Comparison of ENCODE assay signal across 22 cellular contexts in genomic region chr12:6775775-6776174, GRCh38. TPM values are rescaled to one million over a fixed set of nuclear protein-coding genes. Genes with fewer than 3 reads are reported as not detected.
A peak's percentile ranks its signal among the peaks of the same experiment; 100 is the strongest.
DNase-seq lines count a peak whose midpoint lies in the region; ATAC-seq and TF ChIP-seq lines count a peak whose summit lies in the region.
"Had no signal": no experiment of that assay in that cellular context is flagged by ENCODE, and none has a peak within 500 bp of the region (broad histone marks: within the 10 kb centered on the region; RNA-seq: fewer than 3 reads in every experiment).

No MANE protein-coding gene starts in this region.

- TF ChIP-seq CTCF in type B pancreatic cell (conservative IDR thresholded peaks at IDR 0.05) (no peak), left ventricle myocardium inferior (IDR thresholded peaks at IDR 0.05; ENCODE audit: borderline replicate concordance) (no peak)

- no peak overlapping the region for H3K27ac ChIP-seq in left ventricle myocardium inferior (replicated peaks)
- H3K27ac ChIP-seq: BLaER1 treated with 17β-estradiol and CSF1 and Interleukin-3, amounts not matched to agents 10 nM and 100 nM; sigmoid colon had no signal

- H3K4me1 ChIP-seq in left ventricle myocardium inferior: peaks cover 30% of the 10 kb centered on the region

- peaks cover 61% of the 10 kb centered on the region for H3K36me3 Mint-ChIP-seq in stimulated activated naive CD8-positive, alpha-beta T cell treated with anti-CD3 and anti-CD28 coated beads, Interleukin-15, Interleukin-2, amounts not matched to agents 100 ng/mL and 50 ng/mL, for 24 hours (ENCODE audit: low read depth)
- peaks cover 11% of the 10 kb centered on the region for H3K36me3 Mint-ChIP-seq in central memory CD8-positive, alpha-beta T cell (ENCODE audit: insufficient read depth)
- H3K36me3 Mint-ChIP-seq in type B pancreatic cell: peaks cover 23% of the 10 kb centered on the region

- DNase-seq in stimulated activated naive CD8-positive, alpha-beta T cell treated with anti-CD3 and anti-CD28 coated beads, Interleukin-15, Interleukin-2, amounts not matched to agents 100 U/mL and 50 U/mL, for 24 hours: no peak
- DNase-seq in NCI-H774 (lab: John Stamatoyannopoulos, UW) (peak; percentile 20), type B pancreatic cell (ENCODE audit: extremely low spot score, unreplicated experiment) (no peak), GM03348 (ENCODE audit: low spot score) (no peak), left ventricle myocardium inferior (no peak)
- no peak for DNase-seq in central memory CD8-positive, alpha-beta T cell (ENCODE audit: low spot score in 2 of 2)
- DNase-seq: DND-41, heart right ventricle, islet precursor cell, midbrain, MV-4-11, NCI-H2107, NCI-H748 treated with DMSO at 0.1 percent for 48 hours, nucleus accumbens, sigmoid colon had no signal

- peak overlapping the region; percentile 95 for H3K4me3 Mint-ChIP-seq in stimulated activated naive CD8-positive, alpha-beta T cell treated with anti-CD3 and anti-CD28 coated beads, Interleukin-15, Interleukin-2, amounts not matched to agents 100 ng/mL and 50 ng/mL, for 24 hours
- H3K4me3 Mint-ChIP-seq in central memory CD8-positive, alpha-beta T cell: peak overlapping the region; percentile 86
- peak overlapping the region; percentile 14 for H3K4me3 Mint-ChIP-seq in type B pancreatic cell

- no peaks in the 10 kb centered on the region for H3K9me3 Mint-ChIP-seq in stimulated activated naive CD8-positive, alpha-beta T cell treated with anti-CD3 and anti-CD28 coated beads, Interleukin-15, Interleukin-2, amounts not matched to agents 100 ng/mL and 50 ng/mL, for 24 hours
- H3K9me3 Mint-ChIP-seq in central memory CD8-positive, alpha-beta T cell: no peaks in the 10 kb centered on the region
- no peaks in the 10 kb centered on the region for H3K9me3 Mint-ChIP-seq in type B pancreatic cell
- H3K9me3 Mint-ChIP-seq: activated naive CD4-positive, alpha-beta T cell treated with anti-CD3 and anti-CD28 coated beads, Interleukin-2, amount 50 U/mL, for 72 hours; IgD-negative memory B cell had no signal

- peak overlapping the region; percentile 96 for H3K27ac Mint-ChIP-seq in stimulated activated naive CD8-positive, alpha-beta T cell treated with anti-CD3 and anti-CD28 coated beads, Interleukin-15, Interleukin-2, amounts not matched to agents 100 ng/mL and 50 ng/mL, for 24 hours
- peak overlapping the region; percentile 91 for H3K27ac Mint-ChIP-seq in central memory CD8-positive, alpha-beta T cell (ENCODE audit: low read depth)
- H3K27ac Mint-ChIP-seq in type B pancreatic cell: no peak overlapping the region

- intact Hi-C loops in left ventricle myocardium inferior (cut with micrococcal nuclease): no loop called here

- H3K4me3 ChIP-seq in left ventricle myocardium inferior: no peak overlapping the region
- H3K4me3 ChIP-seq: BLaER1 treated with 17β-estradiol and CSF1 and Interleukin-3, amounts not matched to agents 10 nM and 100 nM; sigmoid colon; tibial nerve had no signal

- peaks cover 29% of the 10 kb centered on the region for H3K27me3 ChIP-seq in left ventricle myocardium inferior (ENCODE audit: low read depth)
- H3K27me3 ChIP-seq: sigmoid colon, tibial nerve had no signal

- H3K4me1 Mint-ChIP-seq in stimulated activated naive CD8-positive, alpha-beta T cell treated with anti-CD3 and anti-CD28 coated beads, Interleukin-15, Interleukin-2, amounts not matched to agents 100 ng/mL and 50 ng/mL, for 24 hours (ENCODE audit: low read depth): peaks cover 85% of the 10 kb centered on the region
- H3K4me1 Mint-ChIP-seq in central memory CD8-positive, alpha-beta T cell: peaks cover 62% of the 10 kb centered on the region
- H3K4me1 Mint-ChIP-seq in type B pancreatic cell (ENCODE audit: unreplicated experiment): peaks cover 27% of the 10 kb centered on the region

- H3K27me3 Mint-ChIP-seq in stimulated activated naive CD8-positive, alpha-beta T cell treated with anti-CD3 and anti-CD28 coated beads, Interleukin-15, Interleukin-2, amounts not matched to agents 100 ng/mL and 50 ng/mL, for 24 hours: peaks cover 11% of the 10 kb centered on the region
- H3K27me3 Mint-ChIP-seq in central memory CD8-positive, alpha-beta T cell: no peaks in the 10 kb centered on the region
- H3K27me3 Mint-ChIP-seq in type B pancreatic cell: peaks cover 80% of the 10 kb centered on the region

- ATAC-seq in stimulated activated naive CD8-positive, alpha-beta T cell treated with anti-CD3 and anti-CD28 coated beads, Interleukin-15, Interleukin-2, amounts not matched to agents 100 U/mL and 50 U/mL, for 24 hours: no peak
- no peak for ATAC-seq in central memory CD8-positive, alpha-beta T cell (replicated peaks; ENCODE audit: extremely low read depth, poor library complexity, severe bottlenecking)
- no peak for ATAC-seq in GM19467 (IDR thresholded peaks at IDR 0.05; ENCODE audit: unreplicated experiment)
- ATAC-seq: activated naive CD4-positive, alpha-beta T cell treated with anti-CD3 and anti-CD28 coated beads, Interleukin-2, amount 50 U/mL, for 72 hours; heart right ventricle; SK-N-SH treated with all-trans-retinoic acid at 6 μM for 48 hours had no signal

- H3K36me3 ChIP-seq in left ventricle myocardium inferior: no peaks in the 10 kb centered on the region
- H3K36me3 ChIP-seq: BLaER1 treated with 17β-estradiol and CSF1 and Interleukin-3, amounts not matched to agents 10 nM and 100 nM had no signal

- H3K9me3 ChIP-seq in left ventricle myocardium inferior (replicated peaks): no peaks in the 10 kb centered on the region
- H3K9me3 ChIP-seq: BLaER1 treated with 17β-estradiol and CSF1 and Interleukin-3, amounts not matched to agents 10 nM and 100 nM; heart right ventricle; sigmoid colon; tibial nerve had no signal

RNA-seq across cellular contexts. Expression of gene LAG3, which starts 3.5 kb away (rescaled TPM):
- total RNA-seq in type B pancreatic cell (ENCODE audit: low replicate concordance) (0.52 and 2.6 TPM in 2 replicates), left ventricle myocardium inferior (not detected)

RNA-seq across cellular contexts. Expression of gene PTMS, which starts 9.6 kb away (rescaled TPM):
- total RNA-seq in type B pancreatic cell (ENCODE audit: low replicate concordance) (191 and 395 TPM in 2 replicates), left ventricle myocardium inferior (104 TPM)

RNA-seq across cellular contexts. Expression of gene CD4, which starts 13.6 kb away (rescaled TPM):
- total RNA-seq in type B pancreatic cell (ENCODE audit: low replicate concordance): 0.64 and 0.65 TPM in 2 replicates
- total RNA-seq in left ventricle myocardium inferior: 7.4 TPM

RNA-seq across cellular contexts. Expression of gene MLF2, which starts 22.8 kb away (rescaled TPM):
- 187 and 371 TPM in 2 replicates for total RNA-seq in type B pancreatic cell (ENCODE audit: low replicate concordance)
- 153 TPM for total RNA-seq in left ventricle myocardium inferior

RNA-seq across cellular contexts. Expression of gene GPR162, which starts 45.8 kb away (rescaled TPM):
- total RNA-seq in type B pancreatic cell (ENCODE audit: low replicate concordance) (5.4 and 17.8 TPM in 2 replicates), left ventricle myocardium inferior (6.5 TPM)

Comparison
In these comparisons a context has a peak if more than half of its experiments do, and no peak if none do; other contexts are left out.
1. H3K4me3 Mint-ChIP-seq: peak in every context shown above with its lines; median percentile 95 in stimulated activated naive CD8-positive, alpha-beta T cell treated with anti-CD3 and anti-CD28 coated beads, Interleukin-15, Interleukin-2, amounts not matched to agents 100 ng/mL and 50 ng/mL, for 24 hours; 86 in central memory CD8-positive, alpha-beta T cell; 14 in type B pancreatic cell.